ENCODE assay signal across 11 cellular contexts in the genomic region with DNA sequence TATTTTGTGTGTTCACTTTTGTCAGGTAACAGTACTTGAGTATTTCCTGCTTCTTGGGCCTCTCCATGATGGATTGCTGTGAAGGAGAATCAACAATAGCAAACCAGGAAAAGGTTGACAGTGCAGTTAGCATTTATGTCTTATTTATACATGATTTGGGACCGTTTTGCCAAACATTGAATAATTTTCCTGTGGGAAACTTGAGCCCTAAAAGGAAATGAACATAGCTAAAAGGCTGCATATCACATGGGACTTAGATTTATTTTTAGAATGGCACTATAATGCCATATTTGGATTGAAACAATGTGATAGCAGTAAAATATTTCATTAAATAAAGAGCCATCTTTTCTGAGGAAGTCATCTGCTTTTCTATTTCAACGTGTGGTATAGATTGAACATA. TPM values are rescaled to one million over a fixed set of nuclear protein-coding genes. Genes with fewer than 3 reads are reported as not detected.
DNase-seq lines count a peak whose midpoint lies in the region; TF ChIP-seq lines count a peak whose summit lies in the region.
"Had no signal": no experiment of that assay in that cellular context is flagged by ENCODE, and none has a peak within 500 bp of the region (broad histone marks: within the 10 kb centered on the region; RNA-seq: fewer than 3 reads in every experiment).

No MANE protein-coding gene starts in this region.

- H3K4me1 ChIP-seq in tibial artery: peaks cover 0 to 99% (median 41%) of the 10 kb centered on the region in 4 donors

- H3K4me3 ChIP-seq in tibial artery: no peak overlapping the region

- no peaks in the 10 kb centered on the region for H3K27me3 ChIP-seq in tibial artery

- DNase-seq in M059J (ENCODE audit: low read depth): peak; percentile 32
- peak; percentile 94 to 95 for DNase-seq in lung microvascular endothelial cell (ENCODE audit: low read depth in 2 of 2)
- DNase-seq in tibial artery: no peak
- DNase-seq in NCI-H345 (lab: John Stamatoyannopoulos, UW): no peak
- DNase-seq in Ammon's horn (ENCODE audit: low spot score): no peak
- no peak for DNase-seq in globus pallidus (ENCODE audit: low spot score)
- DNase-seq: DND-41, NCI-H187, OCI-M1 had no signal

- H3K36me3 ChIP-seq in tibial artery: no peaks in the 10 kb centered on the region

- TF ChIP-seq CTCF in tibial artery (IDR thresholded peaks at IDR 0.05): no peak

- intact Hi-C loops in tibial artery (cut with DNase I; ENCODE audit: low total_unique reads): no loop called here

- H3K27ac ChIP-seq in cingulate gyrus (ENCODE audit: low read depth, low read length): peak overlapping the region; percentile 13
- H3K27ac ChIP-seq in tibial artery: peak overlapping the region; percentile 73 to 82

- no peaks in the 10 kb centered on the region for H3K9me3 ChIP-seq in tibial artery

RNA-seq across cellular contexts. Expression of gene GPR21, which starts 15.3 kb away (rescaled TPM):
- not detected in 2 replicates for total RNA-seq in M059J (2014; rRNA removed; shearing (Covaris generic))
- 0.44 and 0.60 TPM in 2 replicates for total RNA-seq in lung microvascular endothelial cell
- total RNA-seq: epithelial cell of proximal tubule had no signal

Comparison
In these comparisons a context has a peak if more than half of its experiments do, and no peak if none do; other contexts are left out.
1. DNase-seq: peak in M059J (single experiment) and lung microvascular endothelial cell (2 of 2); none in tibial artery (0 of 2), NCI-H345 (single experiment), Ammon's horn (single experiment) and globus pallidus (single experiment).